In genomic region chr20:21029356-21029755, GRCh38 we compare ENCODE assay signal across 18 cellular contexts.
DNase-seq lines count a peak whose midpoint lies in the region; ATAC-seq and TF ChIP-seq lines count a peak whose summit lies in the region.
"Had no signal": no experiment of that assay in that cellular context is flagged by ENCODE, and none has a peak within 500 bp of the region (broad histone marks: within the 10 kb centered on the region; RNA-seq: fewer than 3 reads in every experiment).

No MANE protein-coding gene starts in this region.

- intact Hi-C loops in thyroid gland (cut with DNase I): no loop called here

- ATAC-seq in HG02642 (IDR thresholded peaks at IDR 0.05; ENCODE audit: poor library complexity, unreplicated experiment) (no peak), HG03139 (IDR thresholded peaks at IDR 0.05; ENCODE audit: unreplicated experiment) (no peak)
- ATAC-seq: A549 had no signal

- no peaks in the 10 kb centered on the region for H3K27me3 ChIP-seq in neural progenitor cell
- no peaks in the 10 kb centered on the region for H3K27me3 ChIP-seq in thyroid gland
- H3K27me3 ChIP-seq: BLaER1 had no signal

- peaks cover 2% of the 10 kb centered on the region for H3K9me3 Mint-ChIP-seq in neural progenitor cell

- no peak overlapping the region for H3K4me3 Mint-ChIP-seq in neural progenitor cell
- H3K4me3 Mint-ChIP-seq: CD14-positive monocyte; CD4-positive, alpha-beta memory T cell had no signal

- 82 to 86% methylated on average over 3 of the region's 3 CpGs for WGBS in thyroid gland, 2 donors

- H3K27me3 Mint-ChIP-seq in neural progenitor cell (ENCODE audit: insufficient read depth, low read depth): peaks cover 11% of the 10 kb centered on the region

- H3K27ac ChIP-seq in neural progenitor cell (no peak overlapping the region), thyroid gland (peak overlapping the region; percentile 58 to 81 (median 69))
- H3K27ac ChIP-seq: 22Rv1, A549, BLaER1 had no signal

- H3F3A ChIP-seq in neural progenitor cell (ENCODE audit: low read depth): no peaks in the 10 kb centered on the region

- H3K36me3 ChIP-seq in neural progenitor cell (no peaks in the 10 kb centered on the region), thyroid gland (no peaks in the 10 kb centered on the region)
- H3K36me3 ChIP-seq: BLaER1, HAP-1 had no signal

- H3K4me1 ChIP-seq in neural progenitor cell: peaks cover 27% of the 10 kb centered on the region
- H3K4me1 ChIP-seq in thyroid gland: peaks cover 21 to 23% of the 10 kb centered on the region in 2 donors
- H3K4me1 ChIP-seq: A549, BLaER1, HAP-1 had no signal

- TF ChIP-seq POLR2A in thyroid gland (IDR thresholded peaks at IDR 0.05) (no peak), erythroblast (IDR thresholded peaks at IDR 0.05; ENCODE audit: low read length) (no peak)

- H3K9ac ChIP-seq in neural progenitor cell: no peak overlapping the region
- H3K9ac ChIP-seq: BLaER1 had no signal

- H3K9me3 ChIP-seq in neural progenitor cell (ENCODE audit: low read depth) (no peaks in the 10 kb centered on the region), thyroid gland (no peaks in the 10 kb centered on the region)
- H3K9me3 ChIP-seq: A549, BLaER1, HAP-1 had no signal

- no peaks in the 10 kb centered on the region for H4K20me1 ChIP-seq in neural progenitor cell (ENCODE audit: low read depth)
- H4K20me1 ChIP-seq: BLaER1 had no signal

- TF ChIP-seq CTCF in neural progenitor cell (IDR thresholded peaks at IDR 0.05) (peak; percentile 4), thyroid gland (IDR thresholded peaks at IDR 0.05) (no peak)

- H3K36me3 Mint-ChIP-seq in neural progenitor cell: no peaks in the 10 kb centered on the region
- H3K36me3 Mint-ChIP-seq: CD14-positive monocyte; CD4-positive, alpha-beta memory T cell had no signal

- peak overlapping the region; percentile 61 for H3K27ac Mint-ChIP-seq in neural progenitor cell
- H3K27ac Mint-ChIP-seq: CD14-positive monocyte; CD4-positive, alpha-beta memory T cell had no signal

- peak overlapping the region; percentile 17 for H3K4me2 ChIP-seq in neural progenitor cell
- H3K4me2 ChIP-seq: A549, BLaER1 had no signal

- H3K79me2 ChIP-seq in neural progenitor cell (ENCODE audit: low read depth): no peaks in the 10 kb centered on the region

- no peak overlapping the region for H2AFZ ChIP-seq in neural progenitor cell (replicated peaks)

- DNase-seq in NCI-H82 (lab: John Stamatoyannopoulos, UW) (peak; percentile 32), NCI-H82 treated with DMSO at 0.1 percent for 48 hours (lab: John Stamatoyannopoulos, UW; ENCODE audit: unreplicated experiment) (no peak), ecto neural progenitor cell (ENCODE audit: low spot score) (peak; percentile 77), neural progenitor cell (ENCODE audit: low spot score) (peak; percentile 59), thyroid gland (peak in 1 of 2 donors; percentile 8), erythroblast (lab: John Stamatoyannopoulos, UW) (no peak)
- DNase-seq: CD4-positive, alpha-beta memory T cell; DMS153; DMS79 treated with DMSO at 0.1 percent for 48 hours; GF-D8; GOT3 had no signal

- H3K4me1 Mint-ChIP-seq in neural progenitor cell: peaks cover 20% of the 10 kb centered on the region
- H3K4me1 Mint-ChIP-seq: CD14-positive monocyte; CD4-positive, alpha-beta memory T cell had no signal

- H3K4me3 ChIP-seq in neural progenitor cell (no peak overlapping the region), thyroid gland (replicated peaks in 1 of 3) (no peak overlapping the region)
- H3K4me3 ChIP-seq: A549, BLaER1, HAP-1 had no signal

Comparison
In these comparisons a context has a peak if more than half of its experiments do, and no peak if none do; other contexts are left out.
1. DNase-seq: peak in NCI-H82 (single experiment), ecto neural progenitor cell (single experiment) and neural progenitor cell (single experiment); none in NCI-H82 treated with DMSO at 0.1 percent for 48 hours (single experiment) and erythroblast (0 of 2).